In genomic region chr14:44446965-44447364, GRCh38 we compare ENCODE assay signal across 15 cellular contexts.
DNase-seq lines count a peak whose midpoint lies in the region; ATAC-seq and TF ChIP-seq lines count a peak whose summit lies in the region.
"Had no signal": no experiment of that assay in that cellular context is flagged by ENCODE, and none has a peak within 500 bp of the region (broad histone marks: within the 10 kb centered on the region; RNA-seq: fewer than 3 reads in every experiment).

No MANE protein-coding gene starts in this region.

- H3K9me3 ChIP-seq in BLaER1 (no peaks in the 10 kb centered on the region), MM.1S (replicated peaks; ENCODE audit: insufficient read depth, low read length) (no peaks in the 10 kb centered on the region)
- H3K9me3 ChIP-seq: HAP-1 had no signal

- H2AFZ ChIP-seq in MM.1S (ENCODE audit: low read length): no peak overlapping the region

- H4K20me1 ChIP-seq in BLaER1 (no peaks in the 10 kb centered on the region), MM.1S (ENCODE audit: insufficient read depth, low read length) (no peaks in the 10 kb centered on the region)

- H3K4me1 Mint-ChIP-seq in nephron: peaks cover 12% of the 10 kb centered on the region

- ATAC-seq in GM21447 (IDR thresholded peaks at IDR 0.05; ENCODE audit: unreplicated experiment): no peak
- ATAC-seq: GM12878 had no signal

- H3K27ac ChIP-seq in BLaER1 (no peak overlapping the region), MM.1S (ENCODE audit: low read length) (no peak overlapping the region)

- no peaks in the 10 kb centered on the region for H3K36me3 Mint-ChIP-seq in nephron (ENCODE audit: low read depth)

- H3K36me3 ChIP-seq in BLaER1 (no peaks in the 10 kb centered on the region), MM.1S (replicated peaks; ENCODE audit: insufficient read depth, low read length) (no peaks in the 10 kb centered on the region)
- H3K36me3 ChIP-seq: HAP-1 had no signal

- H3K27me3 Mint-ChIP-seq in nephron (ENCODE audit: low read depth): peaks cover 3% of the 10 kb centered on the region
- H3K27me3 Mint-ChIP-seq: CD4-positive, alpha-beta T cell had no signal

- DNase-seq in MM.1S (peak; percentile 64), RPMI8226 (peak; percentile 18), NCI-H187 treated with DMSO at 0.1 percent for 48 hours (lab: John Stamatoyannopoulos, UW) (no peak)
- DNase-seq in activated CD4-positive, alpha-beta T cell treated with anti-CD3 and anti-CD28 coated beads, Interleukin-2, amount 50 U/mL, for 48 hours: no peak
- DNase-seq: 8988T; AML-193; C1 segment of cervical spinal cord; Calu3; CD4-positive, alpha-beta T cell; DMS79 had no signal

- TF ChIP-seq CTCF in MM.1S (IDR thresholded peaks at IDR 0.05; ENCODE audit: low read length) (no peak), nephron (IDR thresholded peaks at IDR 0.05; ENCODE audit: unreplicated experiment in 3 of 3) (no peak)

- no peak overlapping the region for H3K4me3 Mint-ChIP-seq in nephron
- H3K4me3 Mint-ChIP-seq: CD4-positive, alpha-beta T cell had no signal

- H3K4me2 ChIP-seq in BLaER1 (peak overlapping the region; percentile 11; the same call in 1 of the 2 replicates), MM.1S (ENCODE audit: low read depth, low read length) (0 out of 2 replicates have a peak overlapping the region, but pooled peaks have one; percentile 15)

- H3K27me3 ChIP-seq in BLaER1 (no peaks in the 10 kb centered on the region), MM.1S (replicated peaks; ENCODE audit: insufficient read depth, low read length) (no peaks in the 10 kb centered on the region)

- H3F3A ChIP-seq in MM.1S (ENCODE audit: insufficient read depth, low read length): no peaks in the 10 kb centered on the region

- H3K9ac ChIP-seq in BLaER1: no peak overlapping the region
- H3K9ac ChIP-seq in MM.1S (ENCODE audit: low read length): no peak overlapping the region

- H3K9me2 ChIP-seq in MM.1S (replicated peaks; ENCODE audit: insufficient read depth, low read length): no peaks in the 10 kb centered on the region

- H3K4me1 ChIP-seq in BLaER1 (peaks cover 9% of the 10 kb centered on the region), MM.1S (ENCODE audit: low read length) (peaks cover 4% of the 10 kb centered on the region)

- H3K4me3 ChIP-seq in BLaER1: no peak overlapping the region
- H3K4me3 ChIP-seq in MM.1S (ENCODE audit: low read length): no peak overlapping the region
- H3K4me3 ChIP-seq: GM12878, HAP-1 had no signal

- H3K79me2 ChIP-seq in MM.1S (ENCODE audit: low read length): no peaks in the 10 kb centered on the region

- H3K27ac Mint-ChIP-seq in nephron: peak overlapping the region in 2 of 3 experiments; percentile 3 to 51
- H3K27ac Mint-ChIP-seq: CD4-positive, alpha-beta T cell had no signal

- H3K9me3 Mint-ChIP-seq in nephron: peaks cover 4% of the 10 kb centered on the region

Comparison
In these comparisons a context has a peak if more than half of its experiments do, and no peak if none do; other contexts are left out.
1. DNase-seq: peak in MM.1S (single experiment) and RPMI8226 (single experiment); none in activated CD4-positive, alpha-beta T cell treated with anti-CD3 and anti-CD28 coated beads, Interleukin-2, amount 50 U/mL, for 48 hours (0 of 2) and NCI-H187 treated with DMSO at 0.1 percent for 48 hours (single experiment).